Comparison of ENCODE assay signal across 27 cellular contexts in the genomic region with DNA sequence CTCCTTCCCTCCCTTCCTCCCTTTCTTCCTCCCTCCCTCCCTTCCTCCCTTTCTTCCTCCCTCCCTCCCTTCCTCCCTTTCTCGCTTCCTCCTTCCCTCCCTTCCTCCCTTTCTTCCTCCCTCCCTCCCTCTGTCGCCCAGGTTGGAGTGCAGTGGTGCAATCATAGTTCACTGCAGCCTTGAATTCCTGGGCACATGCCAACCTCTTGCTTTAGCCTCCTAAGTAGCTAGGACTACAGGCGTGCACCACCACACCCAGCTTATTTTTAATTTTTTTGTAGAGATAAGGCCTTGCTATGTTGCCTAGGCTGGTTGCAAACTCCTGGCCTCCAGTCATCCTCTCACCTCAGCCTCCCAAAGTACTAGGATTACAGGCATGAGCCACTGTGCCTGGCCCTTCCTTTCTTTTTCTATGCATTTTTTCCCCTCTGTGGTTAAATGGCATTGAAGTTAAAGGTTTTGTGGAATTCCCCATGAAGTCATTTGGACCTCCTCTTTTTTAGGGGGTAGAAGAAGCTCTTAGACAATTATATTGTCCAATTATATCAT.
"Had no signal": no experiment of that assay in that cellular context is flagged by ENCODE, and none has a peak within 500 bp of the region (broad histone marks: within the 10 kb centered on the region; RNA-seq: fewer than 3 reads in every experiment).

No MANE protein-coding gene starts in this region.

- H2AFZ ChIP-seq: neural progenitor cell, parathyroid adenoma had no signal

- H3K27ac ChIP-seq: esophagus squamous epithelium, heart right ventricle, left lung, neural progenitor cell, parathyroid adenoma, stomach, thyroid gland had no signal

- H3K4me2 ChIP-seq: neural progenitor cell, smooth muscle cell had no signal

- H3K9me3 Mint-ChIP-seq: effector memory CD8-positive, alpha-beta T cell; naive thymus-derived CD4-positive, alpha-beta T cell; nephron; neural progenitor cell had no signal

- H3K36me3 ChIP-seq: neural progenitor cell had no signal

- H3K27ac Mint-ChIP-seq: effector memory CD8-positive, alpha-beta T cell; naive thymus-derived CD4-positive, alpha-beta T cell; nephron; neural progenitor cell; progenitor cell of endocrine pancreas; stimulated activated memory B cell treated with anti-CD40 and anti-IgM and Interleukin-4, amounts not matched to agents 10 μg/mL and 1 μg/mL and 100 μg/mL, for 72 hours; type B pancreatic cell had no signal

- H3K27me3 Mint-ChIP-seq: effector memory CD8-positive, alpha-beta T cell; naive thymus-derived CD4-positive, alpha-beta T cell; progenitor cell of endocrine pancreas; stimulated activated memory B cell treated with anti-CD40 and anti-IgM and Interleukin-4, amounts not matched to agents 10 μg/mL and 1 μg/mL and 100 μg/mL, for 72 hours; type B pancreatic cell had no signal

- DNase-seq: cortex of kidney; effector memory CD8-positive, alpha-beta T cell; erythroblast; esophagus squamous epithelium; foreskin melanocyte; glutamatergic neuron; heart right ventricle; hippocampal formation; left cardiac atrium; left lung; mesenchymal stem cell; midbrain; naive thymus-derived CD4-positive, alpha-beta T cell; stimulated activated CD4-positive, alpha-beta T cell treated with anti-CD3 and anti-CD28 coated beads, Interleukin-12 subunit alpha, Interleukin-12 subunit beta, amount 100 ng/mL, for 4 hours; stimulated activated CD4-positive, alpha-beta T cell treated with anti-CD3 and anti-CD28 coated beads, Interleukin-4, amount 100 ng/mL, for 4 hours; stomach; thyroid gland had no signal

- H3K9ac ChIP-seq: neural progenitor cell, parathyroid adenoma had no signal

- ATAC-seq: effector memory CD8-positive, alpha-beta T cell; heart right ventricle; left cardiac atrium; left lung; naive thymus-derived CD4-positive, alpha-beta T cell; sciatic nerve; stimulated activated memory B cell treated with anti-CD40 and anti-IgM and Interleukin-4, amounts not matched to agents 10 μg/mL and 1 μg/mL and 100 μg/mL, for 72 hours had no signal

- H3K4me3 ChIP-seq: esophagus squamous epithelium, heart right ventricle, left lung, neural progenitor cell, smooth muscle cell, stomach, thyroid gland had no signal

- H3K27me3 ChIP-seq: esophagus squamous epithelium, heart right ventricle, left lung, neural progenitor cell, stomach, thyroid gland had no signal

- FAIRE-seq: endometrium, islet of Langerhans had no signal

- H3K4me1 ChIP-seq: neural progenitor cell, parathyroid adenoma had no signal

- H3K9me3 ChIP-seq: esophagus squamous epithelium, left lung, stomach, thyroid gland had no signal

- H3K4me3 Mint-ChIP-seq: effector memory CD8-positive, alpha-beta T cell; naive thymus-derived CD4-positive, alpha-beta T cell; nephron; neural progenitor cell; stimulated activated memory B cell treated with anti-CD40 and anti-IgM and Interleukin-4, amounts not matched to agents 10 μg/mL and 1 μg/mL and 100 μg/mL, for 72 hours; type B pancreatic cell had no signal
